9 cellular contexts compared by ENCODE assay signal in the genomic region with DNA sequence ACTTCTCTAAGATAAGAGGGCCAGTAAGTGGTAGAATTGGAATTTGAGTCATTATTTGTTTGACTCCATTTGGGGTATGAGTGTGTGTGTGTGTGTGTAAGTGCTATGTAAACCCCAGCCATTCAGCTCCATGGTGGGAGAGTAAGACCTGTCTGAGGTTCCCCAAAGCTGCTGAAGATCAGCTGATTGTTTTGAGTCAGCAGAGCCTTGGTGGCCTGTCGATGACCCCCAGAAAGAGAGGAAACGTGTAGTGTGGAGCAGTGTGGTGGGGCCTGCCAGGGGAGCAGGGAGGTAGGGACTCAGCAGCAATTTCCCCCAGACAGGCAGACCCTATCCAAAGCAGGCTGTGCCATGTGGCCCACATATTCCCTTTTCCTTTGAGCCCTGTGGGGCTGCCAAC. TPM values are rescaled to one million over a fixed set of nuclear protein-coding genes. Genes with fewer than 3 reads are reported as not detected.
DNase-seq lines count a peak whose midpoint lies in the region; FAIRE-seq and TF ChIP-seq lines count a peak whose summit lies in the region.
"Had no signal": no experiment of that assay in that cellular context is flagged by ENCODE, and none has a peak within 500 bp of the region (broad histone marks: within the 10 kb centered on the region; RNA-seq: fewer than 3 reads in every experiment).

No MANE protein-coding gene starts in this region.

- peaks cover 0 to 3% (median 0%) of the 10 kb centered on the region in 5 experiments for H3K9me3 Mint-ChIP-seq in brain

- no peaks in the 10 kb centered on the region for H3K9me3 ChIP-seq in mucosa of rectum (ENCODE audit: control insufficient read depth in 2 of 2, low read length in 2 of 2)

- no peak for FAIRE-seq in D721Med (lab: Jason Lieb, UNC)

- no peak overlapping the region for H3K4me3 ChIP-seq in mucosa of rectum (ENCODE audit: low read length in 2 of 2)

- peaks cover 42% of the 10 kb centered on the region for H3K4me1 Mint-ChIP-seq in brain

- peak overlapping the region; percentile 67 to 89 (median 80) for H3K27ac Mint-ChIP-seq in brain
- H3K27ac Mint-ChIP-seq: CD4-positive, alpha-beta memory T cell had no signal

- peaks cover 42% of the 10 kb centered on the region for H3K36me3 Mint-ChIP-seq in brain

- TF ChIP-seq CTCF in brain (conservative IDR thresholded peaks at IDR 0.05) (no peak), D721Med (IDR thresholded peaks at IDR 0.05; ENCODE audit: insufficient read depth, missing control alignments) (no peak)

- H3K9ac ChIP-seq in mucosa of rectum (ENCODE audit: low read depth in 1 of 2, low read length in 2 of 2): no peak overlapping the region

- peaks cover 12% of the 10 kb centered on the region for H3K27me3 Mint-ChIP-seq in brain
- H3K27me3 Mint-ChIP-seq: CD4-positive, alpha-beta memory T cell had no signal

- H3K4me3 Mint-ChIP-seq in brain: peak overlapping the region in 4 of 5 experiments; percentile 27 to 84 (median 56)
- H3K4me3 Mint-ChIP-seq: CD4-positive, alpha-beta memory T cell had no signal

- DNase-seq in AG08395 (ENCODE audit: low spot score) (peak; percentile 11), HCEC 1CT (peak; percentile 46), D721Med (ENCODE audit: insufficient read length, low spot score) (no peak), activated T-cell treated with anti-CD3 and anti-CD28 coated beads for 4 hours (no peak), occipital lobe (lab: John Stamatoyannopoulos, UW) (no peak), GDM1 (lab: John Stamatoyannopoulos, UW) (no peak)
- DNase-seq: CD4-positive, alpha-beta memory T cell had no signal

- peak overlapping the region; percentile 32 to 50 for H3K27ac ChIP-seq in mucosa of rectum (ENCODE audit: low read depth in 2 of 2, low read length in 2 of 2)

- peaks cover 21 to 24% of the 10 kb centered on the region in 2 donors for H3K36me3 ChIP-seq in mucosa of rectum (ENCODE audit: control insufficient read depth in 2 of 2, insufficient read depth in 2 of 2, low read length in 2 of 2)

- peaks cover 20 to 21% of the 10 kb centered on the region in 2 donors for H3K4me1 ChIP-seq in mucosa of rectum (ENCODE audit: control insufficient read depth in 2 of 2, insufficient read depth in 2 of 2, low read length in 2 of 2)

- no peaks in the 10 kb centered on the region for H3K27me3 ChIP-seq in mucosa of rectum (ENCODE audit: control insufficient read depth in 2 of 2, insufficient read depth in 2 of 2, low read length in 2 of 2)

RNA-seq across cellular contexts. Expression of a gene that starts 5.3 kb away (rescaled TPM):
- polyA plus RNA-seq in brain (ENCODE audit: insufficient read depth, low read depth, low replicate concordance): 119 TPM
- 30.9 TPM for total RNA-seq in occipital lobe

RNA-seq across cellular contexts. Expression of a gene that starts 14.2 kb away (rescaled TPM):
- 521 TPM for polyA plus RNA-seq in brain (ENCODE audit: insufficient read depth, low read depth, low replicate concordance)
- total RNA-seq in occipital lobe: 263 TPM

RNA-seq across cellular contexts. Expression of a gene that starts 25.3 kb away (rescaled TPM):
- polyA plus RNA-seq in brain (ENCODE audit: insufficient read depth, low read depth, low replicate concordance): 43.7 TPM
- total RNA-seq in occipital lobe: 45.5 TPM

RNA-seq across cellular contexts. Expression of a gene that starts 25.5 kb away (rescaled TPM):
- polyA plus RNA-seq in brain (ENCODE audit: insufficient read depth, low read depth, low replicate concordance): 44.2 TPM
- total RNA-seq in occipital lobe: 41.2 TPM

Comparison
In these comparisons a context has a peak if more than half of its experiments do, and no peak if none do; other contexts are left out.
1. DNase-seq: peak in AG08395 (single experiment) and HCEC 1CT (single experiment); none in D721Med (single experiment), activated T-cell treated with anti-CD3 and anti-CD28 coated beads for 4 hours (single experiment), occipital lobe (single experiment) and GDM1 (single experiment).